1 cellular context compared by ENCODE assay signal in the genomic region with DNA sequence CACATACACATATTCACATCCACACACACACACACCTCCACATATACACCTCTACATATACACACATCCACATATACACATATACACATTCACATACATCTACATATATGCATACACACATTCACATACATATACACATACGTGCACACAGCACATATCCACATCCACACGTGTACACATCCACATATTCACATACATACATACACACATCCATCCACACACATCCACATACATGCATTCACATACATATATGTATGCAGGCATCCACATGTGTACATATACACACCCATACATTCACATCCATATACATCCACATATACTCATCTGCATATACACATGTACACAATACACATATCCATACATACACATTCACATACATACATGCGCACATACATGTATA.
TF ChIP-seq lines count a peak whose summit lies in the region.

No MANE protein-coding gene starts in this region.

TF ChIP-seq in IMR-90, 13 proteins besides CTCF, POLR2A, EP300 and RAD21:
- TF ChIP-seq MAFK (IDR thresholded peaks at IDR 0.05; ENCODE audit: low read depth, low read length) (no peak), MXI1 (IDR thresholded peaks at IDR 0.05; ENCODE audit: borderline replicate concordance, low read depth, low read length) (no peak), CHD1 (IDR thresholded peaks at IDR 0.05; ENCODE audit: low read depth, low read length) (no peak), MAZ (IDR thresholded peaks at IDR 0.05; ENCODE audit: borderline replicate concordance, low read depth, low read length) (no peak), NFE2L2 (IDR thresholded peaks at IDR 0.05; ENCODE audit: low read depth, low read length) (no peak), CEBPB (IDR thresholded peaks at IDR 0.05; ENCODE audit: low read depth, low read length) (no peak), FOS (IDR thresholded peaks at IDR 0.05; ENCODE audit: low read depth, low read length) (no peak), BHLHE40 (IDR thresholded peaks at IDR 0.05; ENCODE audit: low read depth, low read length) (no peak), RCOR1 (IDR thresholded peaks at IDR 0.05; ENCODE audit: insufficient replicate concordance, low read length) (no peak), SMC3 (IDR thresholded peaks at IDR 0.05; ENCODE audit: low read depth, low read length) (no peak), RFX5 (IDR thresholded peaks at IDR 0.05; ENCODE audit: low read depth, low read length) (no peak)
- TF ChIP-seq, protein P1, sequence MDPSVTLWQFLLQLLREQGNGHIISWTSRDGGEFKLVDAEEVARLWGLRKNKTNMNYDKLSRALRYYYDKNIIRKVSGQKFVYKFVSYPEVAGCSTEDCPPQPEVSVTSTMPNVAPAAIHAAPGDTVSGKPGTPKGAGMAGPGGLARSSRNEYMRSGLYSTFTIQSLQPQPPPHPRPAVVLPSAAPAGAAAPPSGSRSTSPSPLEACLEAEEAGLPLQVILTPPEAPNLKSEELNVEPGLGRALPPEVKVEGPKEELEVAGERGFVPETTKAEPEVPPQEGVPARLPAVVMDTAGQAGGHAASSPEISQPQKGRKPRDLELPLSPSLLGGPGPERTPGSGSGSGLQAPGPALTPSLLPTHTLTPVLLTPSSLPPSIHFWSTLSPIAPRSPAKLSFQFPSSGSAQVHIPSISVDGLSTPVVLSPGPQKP (IDR thresholded peaks at IDR 0.05; ENCODE audit: borderline replicate concordance, low read depth, low read length), result no peak
- TF ChIP-seq, protein P2, sequence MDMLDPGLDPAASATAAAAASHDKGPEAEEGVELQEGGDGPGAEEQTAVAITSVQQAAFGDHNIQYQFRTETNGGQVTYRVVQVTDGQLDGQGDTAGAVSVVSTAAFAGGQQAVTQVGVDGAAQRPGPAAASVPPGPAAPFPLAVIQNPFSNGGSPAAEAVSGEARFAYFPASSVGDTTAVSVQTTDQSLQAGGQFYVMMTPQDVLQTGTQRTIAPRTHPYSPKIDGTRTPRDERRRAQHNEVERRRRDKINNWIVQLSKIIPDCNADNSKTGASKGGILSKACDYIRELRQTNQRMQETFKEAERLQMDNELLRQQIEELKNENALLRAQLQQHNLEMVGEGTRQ (IDR thresholded peaks at IDR 0.05; ENCODE audit: low read depth, low read length), result no peak
